1 cellular context compared by ENCODE assay signal in the genomic region with DNA sequence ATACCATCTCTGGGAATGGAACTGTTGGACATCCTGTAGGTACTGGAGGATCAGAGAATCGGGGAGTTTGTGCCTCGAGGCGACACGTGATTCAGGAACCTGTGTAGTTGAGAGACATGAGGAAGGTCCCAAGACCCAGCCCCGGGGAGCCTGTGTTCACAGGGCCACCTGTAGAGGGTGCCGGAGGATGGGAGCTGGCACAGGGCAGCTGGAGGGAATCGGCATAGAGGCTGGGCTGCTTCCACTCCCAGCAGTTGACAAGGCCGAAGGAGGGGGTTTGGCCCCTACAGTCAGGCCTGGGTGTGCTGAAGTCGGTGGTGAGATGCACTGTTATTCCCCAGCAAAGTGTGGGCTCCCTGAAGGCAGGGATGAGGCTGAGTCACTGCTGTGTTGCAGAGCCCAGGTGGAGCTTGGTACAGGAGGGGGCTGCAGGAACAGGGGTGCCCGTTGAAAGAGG.
TF ChIP-seq lines count a peak whose summit lies in the region.

No MANE protein-coding gene starts in this region.

TF ChIP-seq in H1, 55 proteins besides CTCF, POLR2A, EP300 and RAD21:
- TF ChIP-seq JUN (IDR thresholded peaks at IDR 0.05; ENCODE audit: low read depth, low read length) = no peak
- TF ChIP-seq BACH1 (IDR thresholded peaks at IDR 0.05; ENCODE audit: low read length) = no peak
- TF ChIP-seq, protein P1, sequence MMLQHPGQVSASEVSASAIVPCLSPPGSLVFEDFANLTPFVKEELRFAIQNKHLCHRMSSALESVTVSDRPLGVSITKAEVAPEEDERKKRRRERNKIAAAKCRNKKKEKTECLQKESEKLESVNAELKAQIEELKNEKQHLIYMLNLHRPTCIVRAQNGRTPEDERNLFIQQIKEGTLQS (IDR thresholded peaks at IDR 0.05; ENCODE audit: insufficient read depth, low read depth, low read length) = no peak
- no peak for TF ChIP-seq FOSL1 (IDR thresholded peaks at IDR 0.05; ENCODE audit: insufficient read depth, low read depth, low read length)
- TF ChIP-seq HDAC6 (IDR thresholded peaks at IDR 0.05; ENCODE audit: low read depth, low read length) = no peak
- TF ChIP-seq, protein P2, sequence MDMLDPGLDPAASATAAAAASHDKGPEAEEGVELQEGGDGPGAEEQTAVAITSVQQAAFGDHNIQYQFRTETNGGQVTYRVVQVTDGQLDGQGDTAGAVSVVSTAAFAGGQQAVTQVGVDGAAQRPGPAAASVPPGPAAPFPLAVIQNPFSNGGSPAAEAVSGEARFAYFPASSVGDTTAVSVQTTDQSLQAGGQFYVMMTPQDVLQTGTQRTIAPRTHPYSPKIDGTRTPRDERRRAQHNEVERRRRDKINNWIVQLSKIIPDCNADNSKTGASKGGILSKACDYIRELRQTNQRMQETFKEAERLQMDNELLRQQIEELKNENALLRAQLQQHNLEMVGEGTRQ (IDR thresholded peaks at IDR 0.05; ENCODE audit: low read length) = no peak
- no peak for TF ChIP-seq NANOG (IDR thresholded peaks at IDR 0.05; ENCODE audit: insufficient read depth, low read depth, low read length, poor library complexity, severe bottlenecking)
- no peak for TF ChIP-seq CBX8 (IDR thresholded peaks at IDR 0.05; ENCODE audit: borderline replicate concordance, low read depth, low read length)
- TF ChIP-seq KDM1A (IDR thresholded peaks at IDR 0.05; ENCODE audit: borderline replicate concordance, low read length) = no peak
- TF ChIP-seq, protein P3, sequence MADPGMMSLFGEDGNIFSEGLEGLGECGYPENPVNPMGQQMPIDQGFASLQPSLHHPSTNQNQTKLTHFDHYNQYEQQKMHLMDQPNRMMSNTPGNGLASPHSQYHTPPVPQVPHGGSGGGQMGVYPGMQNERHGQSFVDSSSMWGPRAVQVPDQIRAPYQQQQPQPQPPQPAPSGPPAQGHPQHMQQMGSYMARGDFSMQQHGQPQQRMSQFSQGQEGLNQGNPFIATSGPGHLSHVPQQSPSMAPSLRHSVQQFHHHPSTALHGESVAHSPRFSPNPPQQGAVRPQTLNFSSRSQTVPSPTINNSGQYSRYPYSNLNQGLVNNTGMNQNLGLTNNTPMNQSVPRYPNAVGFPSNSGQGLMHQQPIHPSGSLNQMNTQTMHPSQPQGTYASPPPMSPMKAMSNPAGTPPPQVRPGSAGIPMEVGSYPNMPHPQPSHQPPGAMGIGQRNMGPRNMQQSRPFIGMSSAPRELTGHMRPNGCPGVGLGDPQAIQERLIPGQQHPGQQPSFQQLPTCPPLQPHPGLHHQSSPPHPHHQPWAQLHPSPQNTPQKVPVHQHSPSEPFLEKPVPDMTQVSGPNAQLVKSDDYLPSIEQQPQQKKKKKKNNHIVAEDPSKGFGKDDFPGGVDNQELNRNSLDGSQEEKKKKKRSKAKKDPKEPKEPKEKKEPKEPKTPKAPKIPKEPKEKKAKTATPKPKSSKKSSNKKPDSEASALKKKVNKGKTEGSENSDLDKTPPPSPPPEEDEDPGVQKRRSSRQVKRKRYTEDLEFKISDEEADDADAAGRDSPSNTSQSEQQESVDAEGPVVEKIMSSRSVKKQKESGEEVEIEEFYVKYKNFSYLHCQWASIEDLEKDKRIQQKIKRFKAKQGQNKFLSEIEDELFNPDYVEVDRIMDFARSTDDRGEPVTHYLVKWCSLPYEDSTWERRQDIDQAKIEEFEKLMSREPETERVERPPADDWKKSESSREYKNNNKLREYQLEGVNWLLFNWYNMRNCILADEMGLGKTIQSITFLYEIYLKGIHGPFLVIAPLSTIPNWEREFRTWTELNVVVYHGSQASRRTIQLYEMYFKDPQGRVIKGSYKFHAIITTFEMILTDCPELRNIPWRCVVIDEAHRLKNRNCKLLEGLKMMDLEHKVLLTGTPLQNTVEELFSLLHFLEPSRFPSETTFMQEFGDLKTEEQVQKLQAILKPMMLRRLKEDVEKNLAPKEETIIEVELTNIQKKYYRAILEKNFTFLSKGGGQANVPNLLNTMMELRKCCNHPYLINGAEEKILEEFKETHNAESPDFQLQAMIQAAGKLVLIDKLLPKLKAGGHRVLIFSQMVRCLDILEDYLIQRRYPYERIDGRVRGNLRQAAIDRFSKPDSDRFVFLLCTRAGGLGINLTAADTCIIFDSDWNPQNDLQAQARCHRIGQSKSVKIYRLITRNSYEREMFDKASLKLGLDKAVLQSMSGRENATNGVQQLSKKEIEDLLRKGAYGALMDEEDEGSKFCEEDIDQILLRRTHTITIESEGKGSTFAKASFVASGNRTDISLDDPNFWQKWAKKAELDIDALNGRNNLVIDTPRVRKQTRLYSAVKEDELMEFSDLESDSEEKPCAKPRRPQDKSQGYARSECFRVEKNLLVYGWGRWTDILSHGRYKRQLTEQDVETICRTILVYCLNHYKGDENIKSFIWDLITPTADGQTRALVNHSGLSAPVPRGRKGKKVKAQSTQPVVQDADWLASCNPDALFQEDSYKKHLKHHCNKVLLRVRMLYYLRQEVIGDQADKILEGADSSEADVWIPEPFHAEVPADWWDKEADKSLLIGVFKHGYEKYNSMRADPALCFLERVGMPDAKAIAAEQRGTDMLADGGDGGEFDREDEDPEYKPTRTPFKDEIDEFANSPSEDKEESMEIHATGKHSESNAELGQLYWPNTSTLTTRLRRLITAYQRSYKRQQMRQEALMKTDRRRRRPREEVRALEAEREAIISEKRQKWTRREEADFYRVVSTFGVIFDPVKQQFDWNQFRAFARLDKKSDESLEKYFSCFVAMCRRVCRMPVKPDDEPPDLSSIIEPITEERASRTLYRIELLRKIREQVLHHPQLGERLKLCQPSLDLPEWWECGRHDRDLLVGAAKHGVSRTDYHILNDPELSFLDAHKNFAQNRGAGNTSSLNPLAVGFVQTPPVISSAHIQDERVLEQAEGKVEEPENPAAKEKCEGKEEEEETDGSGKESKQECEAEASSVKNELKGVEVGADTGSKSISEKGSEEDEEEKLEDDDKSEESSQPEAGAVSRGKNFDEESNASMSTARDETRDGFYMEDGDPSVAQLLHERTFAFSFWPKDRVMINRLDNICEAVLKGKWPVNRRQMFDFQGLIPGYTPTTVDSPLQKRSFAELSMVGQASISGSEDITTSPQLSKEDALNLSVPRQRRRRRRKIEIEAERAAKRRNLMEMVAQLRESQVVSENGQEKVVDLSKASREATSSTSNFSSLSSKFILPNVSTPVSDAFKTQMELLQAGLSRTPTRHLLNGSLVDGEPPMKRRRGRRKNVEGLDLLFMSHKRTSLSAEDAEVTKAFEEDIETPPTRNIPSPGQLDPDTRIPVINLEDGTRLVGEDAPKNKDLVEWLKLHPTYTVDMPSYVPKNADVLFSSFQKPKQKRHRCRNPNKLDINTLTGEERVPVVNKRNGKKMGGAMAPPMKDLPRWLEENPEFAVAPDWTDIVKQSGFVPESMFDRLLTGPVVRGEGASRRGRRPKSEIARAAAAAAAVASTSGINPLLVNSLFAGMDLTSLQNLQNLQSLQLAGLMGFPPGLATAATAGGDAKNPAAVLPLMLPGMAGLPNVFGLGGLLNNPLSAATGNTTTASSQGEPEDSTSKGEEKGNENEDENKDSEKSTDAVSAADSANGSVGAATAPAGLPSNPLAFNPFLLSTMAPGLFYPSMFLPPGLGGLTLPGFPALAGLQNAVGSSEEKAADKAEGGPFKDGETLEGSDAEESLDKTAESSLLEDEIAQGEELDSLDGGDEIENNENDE (IDR thresholded peaks at IDR 0.05; ENCODE audit: insufficient replicate concordance, low read length) = no peak
- TF ChIP-seq CBX5 (IDR thresholded peaks at IDR 0.05; ENCODE audit: low read depth, low read length) = no peak
